Comparison of ENCODE assay signal across 14 cellular contexts in the genomic region with DNA sequence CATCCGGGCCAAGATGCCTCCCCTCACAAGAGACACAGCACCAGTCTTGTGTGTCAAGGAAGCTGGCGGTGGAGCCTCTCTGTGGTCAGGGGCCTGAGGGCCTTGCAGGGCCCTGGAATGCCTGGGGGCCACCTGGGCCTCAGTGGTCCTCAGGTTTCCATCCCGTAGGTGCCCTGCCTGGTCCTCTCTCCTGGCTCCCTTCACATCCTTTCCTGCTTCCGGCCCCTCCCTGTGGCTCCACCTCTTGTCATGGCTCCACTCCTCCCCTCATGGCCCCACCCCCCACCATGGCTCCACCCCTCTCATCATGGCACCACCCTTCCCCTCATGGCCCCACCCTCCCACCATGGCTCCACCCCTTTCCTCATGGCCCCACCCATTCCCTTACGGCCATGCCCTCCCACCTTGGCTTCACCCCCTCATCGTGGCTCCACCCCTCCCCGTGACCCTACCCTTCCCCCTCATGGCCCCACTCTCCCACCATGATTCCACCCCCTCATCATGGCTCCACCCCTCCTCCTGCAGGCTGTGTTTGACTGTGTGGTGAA.
DNase-seq lines count a peak whose midpoint lies in the region; ATAC-seq, FAIRE-seq and TF ChIP-seq lines count a peak whose summit lies in the region.
"Had no signal": no experiment of that assay in that cellular context is flagged by ENCODE, and none has a peak within 500 bp of the region (broad histone marks: within the 10 kb centered on the region; RNA-seq: fewer than 3 reads in every experiment).

No MANE protein-coding gene starts in this region.

- CTCF ChIA-PET in activated CD8-positive, alpha-beta T cell treated with anti-CD3 and anti-CD28 coated beads for 36 hours (lab: Charles Lee): no interaction called here
- CTCF ChIA-PET in activated CD8-positive, alpha-beta T cell treated with anti-CD3 and anti-CD28 coated beads, Interleukin-2, amount 10 ng/mL, durations not matched to agents 7 days and 5 days (lab: Charles Lee): no interaction called here
- CTCF ChIA-PET in HEK293T (lab: Yijun Ruan, JAX): no interaction called here
- CTCF ChIA-PET in K562 (lab: Yijun Ruan, JAX; ENCODE audit: low intra/inter-chr PET ratio): no interaction called here

- no peaks in the 10 kb centered on the region for H3K9me3 ChIP-seq in K562 (replicated peaks; ENCODE audit: control insufficient read depth, insufficient read depth, low read depth, low read length)
- no peaks in the 10 kb centered on the region for H3K9me3 ChIP-seq in uterus
- H3K9me3 ChIP-seq: gastrocnemius medialis had no signal

- intact Hi-C loops in activated CD8-positive, alpha-beta T cell treated with anti-CD3 and anti-CD28 coated beads for 36 hours (cut with micrococcal nuclease): no loop called here
- intact Hi-C loops in K562 (cut with micrococcal nuclease) (no loop called here), sciatic nerve (cut with DNase I) (no loop called here), uterus (cut with DNase I; ENCODE audit: low total_unique reads) (no loop called here)

- no peak for TF ChIP-seq POLR2A in K562 (conservative IDR thresholded peaks at IDR 0.05)
- no peak for TF ChIP-seq POLR2A in uterus (IDR thresholded peaks at IDR 0.05)

- no peaks in the 10 kb centered on the region for H3K4me1 Mint-ChIP-seq in activated CD8-positive, alpha-beta T cell treated with anti-CD3 and anti-CD28 coated beads for 36 hours (ENCODE audit: low read depth)
- H3K4me1 Mint-ChIP-seq in activated CD8-positive, alpha-beta T cell treated with anti-CD3 and anti-CD28 coated beads, Interleukin-2, amount 10 ng/mL, durations not matched to agents 7 days and 5 days (ENCODE audit: low read depth): no peaks in the 10 kb centered on the region
- H3K4me1 Mint-ChIP-seq in HFFc6 (ENCODE audit: low read depth): no peaks in the 10 kb centered on the region

- POLR2A ChIA-PET in activated CD8-positive, alpha-beta T cell treated with anti-CD3 and anti-CD28 coated beads for 36 hours (lab: Charles Lee): no interaction called here
- POLR2A ChIA-PET in activated CD8-positive, alpha-beta T cell treated with anti-CD3 and anti-CD28 coated beads, Interleukin-2, amount 10 ng/mL, durations not matched to agents 7 days and 5 days (lab: Charles Lee): no interaction called here
- POLR2A ChIA-PET in HEK293T (lab: Yijun Ruan, JAX) (no interaction called here), K562 (lab: Yijun Ruan, JAX) (interaction anchor here (1.2 kb wide), 1 partner anchor 13 kb away, joined by 6 read pairs; no protein-coding TSS in a partner anchor)

- no peak for TF ChIP-seq RAD21 in K562 (CRISPR knock-in tag; conservative IDR thresholded peaks at IDR 0.05 in 1 of 2, IDR thresholded peaks at IDR 0.05 in 1 of 2)

- H3K27me3 ChIP-seq in K562 (ENCODE audit: control insufficient read depth in 2 of 2, insufficient read depth in 2 of 2, low read length in 2 of 2) (peaks cover 51 to 73% of the 10 kb centered on the region in 2 experiments; a peak in 4 of 5 replicates), uterus (no peaks in the 10 kb centered on the region)
- H3K27me3 ChIP-seq: brain microvascular endothelial cell, gastrocnemius medialis had no signal

- H3K9ac ChIP-seq in K562 (ENCODE audit: insufficient read depth in 1 of 2, low read depth in 2 of 2, low read length in 2 of 2): no peak overlapping the region
- H3K9ac ChIP-seq: parathyroid adenoma had no signal

- DNase-seq in activated CD8-positive, alpha-beta T cell treated with anti-CD3 and anti-CD28 coated beads for 36 hours: peak; percentile 11
- no peak for DNase-seq in activated CD8-positive, alpha-beta T cell treated with anti-CD3 and anti-CD28 coated beads, Interleukin-2, amount 10 ng/mL, durations not matched to agents 7 days and 5 days
- DNase-seq in HEK293T (ENCODE audit: extremely low spot score): peak; percentile 61
- DNase-seq in K562 (ENCODE audit: extremely low read depth in 1 of 4, low spot score in 3 of 4): peak; percentile 53 to 95 (median 92)
- peak; percentile 37 for DNase-seq in sciatic nerve (ENCODE audit: low spot score)
- no peak for DNase-seq in uterus
- DNase-seq in HFFc6: no peak
- no peak for DNase-seq in NCI-H2107 treated with DMSO at 0.1 percent for 48 hours (lab: John Stamatoyannopoulos, UW; ENCODE audit: unreplicated experiment)
- DNase-seq: activated CD4-positive, CD25-positive, alpha-beta regulatory T cell treated with anti-CD3 and anti-CD28 coated beads, Interleukin-2, amount 50 U/mL, for 72 hours; activated gamma-delta T cell treated with Interleukin-2 at 50 U/mL for 16 hours; brain microvascular endothelial cell had no signal

- H3K27ac ChIP-seq in K562 (ENCODE audit: extremely low read depth, low read depth, low read length) (no peak overlapping the region), uterus (no peak overlapping the region)
- H3K27ac ChIP-seq: brain microvascular endothelial cell, gastrocnemius medialis, parathyroid adenoma had no signal

- in situ Hi-C loops in K562 (cut with MboI): no loop called here

- 16% methylated on average over 5 of the region's 7 CpGs for WGBS in K562 (ENCODE audit: insufficient coverage, low coverage, missing lambda C conversion rate)

- H3K79me2 ChIP-seq in K562 (ENCODE audit: control insufficient read depth, insufficient read depth, low read length): no peaks in the 10 kb centered on the region
- H3K79me2 ChIP-seq: parathyroid adenoma had no signal

- no peak for TF ChIP-seq CTCF in activated CD8-positive, alpha-beta T cell treated with anti-CD3 and anti-CD28 coated beads for 36 hours (IDR thresholded peaks at IDR 0.05)
- TF ChIP-seq CTCF in K562 (IDR thresholded peaks at IDR 0.05 in 2 of 3, conservative IDR thresholded peaks at IDR 0.05 in 1 of 3; ENCODE audit: insufficient read depth in 2 of 3, low read depth in 1 of 3, low read length in 3 of 3) (no peak), uterus (IDR thresholded peaks at IDR 0.05) (no peak), HFFc6 (IDR thresholded peaks at IDR 0.05) (no peak)

- no peaks in the 10 kb centered on the region for H3K9me1 ChIP-seq in K562 (ENCODE audit: control insufficient read depth, insufficient read depth, low read length)

- H3K4me2 ChIP-seq in K562 (ENCODE audit: insufficient read depth, low read length): no peak overlapping the region; the same call in 1 of the 2 replicates

- FAIRE-seq in K562 (lab: Jason Lieb, UNC): no peak
- FAIRE-seq: D721Med had no signal

- H3K27ac Mint-ChIP-seq in activated CD8-positive, alpha-beta T cell treated with anti-CD3 and anti-CD28 coated beads for 36 hours: no peak overlapping the region
- no peak overlapping the region for H3K27ac Mint-ChIP-seq in activated CD8-positive, alpha-beta T cell treated with anti-CD3 and anti-CD28 coated beads, Interleukin-2, amount 10 ng/mL, durations not matched to agents 7 days and 5 days
- no peak overlapping the region for H3K27ac Mint-ChIP-seq in HFFc6

- no peaks in the 10 kb centered on the region for H3K36me3 Mint-ChIP-seq in activated CD8-positive, alpha-beta T cell treated with anti-CD3 and anti-CD28 coated beads for 36 hours (ENCODE audit: low read depth)
- H3K36me3 Mint-ChIP-seq in activated CD8-positive, alpha-beta T cell treated with anti-CD3 and anti-CD28 coated beads, Interleukin-2, amount 10 ng/mL, durations not matched to agents 7 days and 5 days (ENCODE audit: low read depth): no peaks in the 10 kb centered on the region
- H3K36me3 Mint-ChIP-seq in HFFc6 (ENCODE audit: low read depth): no peaks in the 10 kb centered on the region

- peak; percentile 76 for ATAC-seq in activated CD8-positive, alpha-beta T cell treated with anti-CD3 and anti-CD28 coated beads for 36 hours
- no peak for ATAC-seq in activated CD8-positive, alpha-beta T cell treated with anti-CD3 and anti-CD28 coated beads, Interleukin-2, amount 10 ng/mL, durations not matched to agents 7 days and 5 days
- ATAC-seq in K562 (peak; percentile 98), sciatic nerve (no peak)
- ATAC-seq: gastrocnemius medialis had no signal

- H3K4me3 Mint-ChIP-seq in activated CD8-positive, alpha-beta T cell treated with anti-CD3 and anti-CD28 coated beads for 36 hours: no peak overlapping the region
- H3K4me3 Mint-ChIP-seq in activated CD8-positive, alpha-beta T cell treated with anti-CD3 and anti-CD28 coated beads, Interleukin-2, amount 10 ng/mL, durations not matched to agents 7 days and 5 days: no peak overlapping the region
- H3K4me3 Mint-ChIP-seq in HFFc6: no peak overlapping the region

- peak overlapping the region; percentile 62 for H2AFZ ChIP-seq in K562 (ENCODE audit: low read depth, low read length)
- H2AFZ ChIP-seq: parathyroid adenoma had no signal

- H4K20me1 ChIP-seq in K562 (replicated peaks; ENCODE audit: control insufficient read depth, insufficient read depth, low read length): 0 out of 2 replicates have a peak, but pooled peaks cover 4% of the 10 kb centered on the region

- H3K4me3 ChIP-seq in K562 (no peak overlapping the region), uterus (no peak overlapping the region)
- H3K4me3 ChIP-seq: gastrocnemius medialis had no signal

- no peak for TF ChIP-seq EP300 in K562 (IDR thresholded peaks at IDR 0.05; ENCODE audit: low read length)

- no peaks in the 10 kb centered on the region for H3K36me3 ChIP-seq in K562 (ENCODE audit: control insufficient read depth, insufficient read depth, low read length)
- no peaks in the 10 kb centered on the region for H3K36me3 ChIP-seq in uterus
- H3K36me3 ChIP-seq: brain microvascular endothelial cell, gastrocnemius medialis had no signal

- H3K4me1 ChIP-seq in K562 (replicated peaks in 1 of 2; ENCODE audit: control insufficient read depth in 2 of 2, insufficient read depth in 2 of 2, low read length in 2 of 2) (peaks cover 0 to 15% of the 10 kb centered on the region in 2 experiments; a peak in 3 of 5 replicates), uterus (no peaks in the 10 kb centered on the region)
- H3K4me1 ChIP-seq: gastrocnemius medialis, parathyroid adenoma had no signal

- peaks cover 8% of the 10 kb centered on the region for H3K27me3 Mint-ChIP-seq in activated CD8-positive, alpha-beta T cell treated with anti-CD3 and anti-CD28 coated beads for 36 hours
- peaks cover 2% of the 10 kb centered on the region for H3K27me3 Mint-ChIP-seq in activated CD8-positive, alpha-beta T cell treated with anti-CD3 and anti-CD28 coated beads, Interleukin-2, amount 10 ng/mL, durations not matched to agents 7 days and 5 days (ENCODE audit: low read depth)
- peaks cover 9% of the 10 kb centered on the region for H3K27me3 Mint-ChIP-seq in HFFc6 (ENCODE audit: insufficient read depth)

- no TSS peak for BruUV-seq in K562 (replicated peaks; lab: Mats Ljungman, UMichigan)

- no peaks in the 10 kb centered on the region for H3K9me3 Mint-ChIP-seq in activated CD8-positive, alpha-beta T cell treated with anti-CD3 and anti-CD28 coated beads for 36 hours
- no peaks in the 10 kb centered on the region for H3K9me3 Mint-ChIP-seq in activated CD8-positive, alpha-beta T cell treated with anti-CD3 and anti-CD28 coated beads, Interleukin-2, amount 10 ng/mL, durations not matched to agents 7 days and 5 days (ENCODE audit: insufficient read depth)
- peaks cover 35% of the 10 kb centered on the region for H3K9me3 Mint-ChIP-seq in HFFc6

TF ChIP-seq in HEK293T, 16 proteins besides CTCF, POLR2A, EP300 and RAD21 (continues in another document):
- TF ChIP-seq TARDBP (IDR thresholded peaks at IDR 0.05): no peak
- TF ChIP-seq CTBP1 (IDR thresholded peaks at IDR 0.05; ENCODE audit: borderline replicate concordance): no peak

Comparison
In these comparisons a context has a peak if more than half of its experiments do, and no peak if none do; other contexts are left out.
1. ATAC-seq: peak in activated CD8-positive, alpha-beta T cell treated with anti-CD3 and anti-CD28 coated beads for 36 hours (single experiment) and K562 (single experiment); none in activated CD8-positive, alpha-beta T cell treated with anti-CD3 and anti-CD28 coated beads, Interleukin-2, amount 10 ng/mL, durations not matched to agents 7 days and 5 days (single experiment) and sciatic nerve (single experiment).
2. DNase-seq: peak in activated CD8-positive, alpha-beta T cell treated with anti-CD3 and anti-CD28 coated beads for 36 hours (single experiment), HEK293T (single experiment), K562 (4 of 4) and sciatic nerve (single experiment); none in activated CD8-positive, alpha-beta T cell treated with anti-CD3 and anti-CD28 coated beads, Interleukin-2, amount 10 ng/mL, durations not matched to agents 7 days and 5 days (single experiment), uterus (0 of 2), HFFc6 (single experiment) and NCI-H2107 treated with DMSO at 0.1 percent for 48 hours (single experiment).